ENCODE assay signal across 22 cellular contexts in the genomic region with DNA sequence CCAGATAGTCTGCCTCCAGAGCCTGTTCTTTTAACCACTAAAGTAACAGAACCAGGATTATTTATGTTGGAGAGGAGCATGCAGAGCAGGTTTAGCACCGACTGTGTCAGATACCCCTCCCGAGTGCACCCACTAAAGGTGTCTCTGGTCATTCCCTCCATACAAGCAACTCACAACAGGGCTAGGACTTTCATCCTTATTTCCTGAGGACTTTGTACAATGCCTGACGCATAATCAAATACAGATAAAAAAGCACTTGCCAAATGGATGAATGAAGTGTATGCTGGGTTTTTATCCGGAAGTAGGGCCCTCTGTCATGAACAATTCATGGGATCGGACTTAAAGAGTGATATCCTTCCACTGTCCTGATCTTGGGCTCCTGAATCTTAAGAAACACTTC. TPM values are rescaled to one million over a fixed set of nuclear protein-coding genes. Genes with fewer than 3 reads are reported as not detected.
A peak's percentile ranks its signal among the peaks of the same experiment; 100 is the strongest.
DNase-seq lines count a peak whose midpoint lies in the region; ATAC-seq and TF ChIP-seq lines count a peak whose summit lies in the region.
"Had no signal": no experiment of that assay in that cellular context is flagged by ENCODE, and none has a peak within 500 bp of the region (broad histone marks: within the 10 kb centered on the region; RNA-seq: fewer than 3 reads in every experiment).

No MANE protein-coding gene starts in this region.

- peak overlapping the region in 34 of 59 donors; percentile 2 to 90 (median 84) for H3K27ac ChIP-seq in dorsolateral prefrontal cortex
- peak overlapping the region; percentile 47 to 63 (median 60) for H3K27ac ChIP-seq in transverse colon
- H3K27ac ChIP-seq: HL-60 had no signal

- in situ Hi-C loops in transverse colon (cut with MboI; ENCODE audit: low pct_ligation_motif_present in 1 of 4, low pct_unique_long_range_greater_than_20kb in 1 of 4, low sequenced_read_pairs in 3 of 4), result loop anchor here (5.0 to 10.0 kb wide), 2 partner anchors 134 to 137 kb away; no protein-coding TSS in a partner anchor

- peak overlapping the region; percentile 41 for H3K9ac ChIP-seq in mucosa of stomach (ENCODE audit: low read length)

- H3K36me3 ChIP-seq in mucosa of stomach (ENCODE audit: control insufficient read depth, insufficient read depth, low read length) (no peaks in the 10 kb centered on the region), transverse colon (no peaks in the 10 kb centered on the region)
- H3K36me3 ChIP-seq: BE2C had no signal

- H3K9me3 ChIP-seq in mucosa of stomach (ENCODE audit: control insufficient read depth, low read length) (no peaks in the 10 kb centered on the region), transverse colon (no peaks in the 10 kb centered on the region)
- H3K9me3 ChIP-seq: BE2C had no signal

- H3K4me3 ChIP-seq in dorsolateral prefrontal cortex (no peak overlapping the region), mucosa of stomach (ENCODE audit: low read length) (no peak overlapping the region), transverse colon (no peak overlapping the region)
- H3K4me3 ChIP-seq: GM12878 had no signal

- no peak for TF ChIP-seq EP300 in transverse colon (IDR thresholded peaks at IDR 0.05; ENCODE audit: low read depth)

- ATAC-seq in left lobe of liver, result peak; percentile 81
- no peak for ATAC-seq in HG02759 (IDR thresholded peaks at IDR 0.05; ENCODE audit: unreplicated experiment)
- ATAC-seq in omental fat pad (ENCODE audit: low FRiP score), result no peak

- H3K27me3 ChIP-seq in dorsolateral prefrontal cortex (no peaks in the 10 kb centered on the region), mucosa of stomach (ENCODE audit: control insufficient read depth, insufficient read depth, low read length) (no peaks in the 10 kb centered on the region), transverse colon (no peaks in the 10 kb centered on the region)
- H3K27me3 ChIP-seq: BE2C had no signal

- peaks cover 24% of the 10 kb centered on the region for H3K4me1 ChIP-seq in mucosa of stomach (ENCODE audit: control insufficient read depth, insufficient read depth, low read length)
- peaks cover 0 to 26% (median 13%) of the 10 kb centered on the region in 4 donors for H3K4me1 ChIP-seq in transverse colon
- H3K4me1 ChIP-seq: BE2C had no signal

- no peak for TF ChIP-seq CTCF in dorsolateral prefrontal cortex (IDR thresholded peaks at IDR 0.05 in 54 of 56, conservative IDR thresholded peaks at IDR 0.05 in 2 of 56; ENCODE audit: low read depth in 1 of 56, partially characterized antibody in 56 of 56)
- TF ChIP-seq CTCF in transverse colon (IDR thresholded peaks at IDR 0.05), result no peak
- no peak for TF ChIP-seq CTCF in omental fat pad (IDR thresholded peaks at IDR 0.05)

- DNase-seq in dorsolateral prefrontal cortex (no peak), left lobe of liver (ENCODE audit: low spot score) (no peak), transverse colon (peak; percentile 21), omental fat pad (ENCODE audit: low spot score) (no peak), HT-29 (ENCODE audit: low spot score) (no peak)
- DNase-seq: ACHN; BE2C; C1 segment of cervical spinal cord; CD4-positive, CD25-positive, alpha-beta regulatory T cell; CD8-positive, alpha-beta memory T cell; COR-L47; DMS 273 treated with DMSO at 0.1 percent for 48 hours; DMS53; DND-41; EL; GOT3; H7; KG1 had no signal

- no peak for TF ChIP-seq POLR2A in transverse colon (IDR thresholded peaks at IDR 0.05)

- 42 to 59% methylated on average over 2 to 5 of the region's 5 CpGs for WGBS in transverse colon (ENCODE audit: low coverage in 1 of 2), 2 donors

- intact Hi-C loops in dorsolateral prefrontal cortex (cut with DNase I), result loop anchor here (1.0 to 5.0 kb wide), 3 partner anchors 84 to 137 kb away; no protein-coding TSS in a partner anchor
- intact Hi-C loops in transverse colon (cut with DNase I; ENCODE audit: low total_unique reads), result loop anchor here (5.0 to 10.0 kb wide), 2 partner anchors 107 to 134 kb away; partner anchors contain the start of gene DIPK1A

RNA-seq across cellular contexts. Expression of gene RPL5, which starts 26.0 kb away (rescaled TPM):
- total RNA-seq in dorsolateral prefrontal cortex (100 to 1,000 TPM; 222 to 435 (median 286) TPM), left lobe of liver (252 TPM), transverse colon (1,000 to 10,000 TPM in 3 of 4 donors, 100 to 1,000 TPM in 1; 360 to 1,369 (median 1,157) TPM), omental fat pad (1,000 to 10,000 TPM; 1,480 to 1,916 (median 1,561) TPM)
- 1,169 and 1,308 TPM in 2 replicates for total RNA-seq in HT-29 (2014; rRNA removed; shearing (Covaris generic))
